Comparison of ENCODE assay signal across 13 cellular contexts in the genomic region with DNA sequence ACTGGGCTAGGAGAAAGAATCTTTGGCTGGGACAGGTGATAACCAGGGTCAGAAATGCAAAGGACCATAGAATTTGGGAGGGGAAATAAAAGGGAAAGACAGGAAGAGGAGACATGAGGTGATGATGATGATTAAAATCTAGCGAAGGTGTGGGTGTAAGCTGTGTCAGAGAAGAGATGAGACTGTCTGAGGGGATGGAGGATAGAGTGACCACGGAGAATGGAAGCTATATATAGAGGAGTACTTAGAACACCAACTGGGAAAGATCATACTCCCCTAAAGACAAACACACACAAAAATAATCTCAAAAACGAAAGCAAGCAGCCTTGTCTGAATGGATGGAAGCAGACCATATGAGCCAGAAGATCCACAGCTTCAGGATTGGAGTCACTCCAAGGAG.
"Had no signal": no experiment of that assay in that cellular context is flagged by ENCODE, and none has a peak within 500 bp of the region (broad histone marks: within the 10 kb centered on the region; RNA-seq: fewer than 3 reads in every experiment).

No MANE protein-coding gene starts in this region.

- ATAC-seq: left colon; left ventricle myocardium superior; naive thymus-derived CD4-positive, alpha-beta T cell; psoas muscle; right lobe of liver; upper lobe of right lung had no signal

- DNase-seq: effector CD4-positive, alpha-beta T cell; foreskin melanocyte; head of caudate nucleus; left colon; left ventricle myocardium superior; mesenchymal stem cell; naive thymus-derived CD4-positive, alpha-beta T cell; psoas muscle; retina; right lobe of liver; testis; upper lobe of right lung had no signal

- H3K9me3 Mint-ChIP-seq: stimulated activated naive CD8-positive, alpha-beta T cell treated with anti-CD3 and anti-CD28 coated beads, Interleukin-15, Interleukin-2, amounts not matched to agents 100 ng/mL and 50 ng/mL, for 24 hours had no signal

- H3K27me3 Mint-ChIP-seq: naive thymus-derived CD4-positive, alpha-beta T cell; stimulated activated naive CD8-positive, alpha-beta T cell treated with anti-CD3 and anti-CD28 coated beads, Interleukin-15, Interleukin-2, amounts not matched to agents 100 ng/mL and 50 ng/mL, for 24 hours had no signal

- H3K4me3 Mint-ChIP-seq: naive thymus-derived CD4-positive, alpha-beta T cell; stimulated activated naive CD8-positive, alpha-beta T cell treated with anti-CD3 and anti-CD28 coated beads, Interleukin-15, Interleukin-2, amounts not matched to agents 100 ng/mL and 50 ng/mL, for 24 hours had no signal

- H3K27ac Mint-ChIP-seq: naive thymus-derived CD4-positive, alpha-beta T cell; stimulated activated naive CD8-positive, alpha-beta T cell treated with anti-CD3 and anti-CD28 coated beads, Interleukin-15, Interleukin-2, amounts not matched to agents 100 ng/mL and 50 ng/mL, for 24 hours had no signal
